ENCODE assay signal across 16 cellular contexts in genomic region chrX:16725067-16725466, GRCh38. TPM values are rescaled to one million over a fixed set of nuclear protein-coding genes. Genes with fewer than 3 reads are reported as not detected.
A peak's percentile ranks its signal among the peaks of the same experiment; 100 is the strongest.
DNase-seq lines count a peak whose midpoint lies in the region; ATAC-seq and TF ChIP-seq lines count a peak whose summit lies in the region.
"Had no signal": no experiment of that assay in that cellular context is flagged by ENCODE, and none has a peak within 500 bp of the region (broad histone marks: within the 10 kb centered on the region; RNA-seq: fewer than 3 reads in every experiment).

No MANE protein-coding gene starts in this region.

- H3K4me1 Mint-ChIP-seq in CD4-positive, alpha-beta T cell (ENCODE audit: low read depth), result peaks cover 44% of the 10 kb centered on the region
- peaks cover 49% of the 10 kb centered on the region for H3K4me1 Mint-ChIP-seq in chondrocyte (ENCODE audit: low read depth)
- H3K4me1 Mint-ChIP-seq in neural crest cell, result peaks cover 18% of the 10 kb centered on the region
- H3K4me1 Mint-ChIP-seq in stimulated activated effector memory CD8-positive, alpha-beta T cell treated with anti-CD3 and anti-CD28 coated beads, Interleukin-12 subunit alpha, Interleukin-12 subunit beta, amount 100 ng/mL, for 72 hours, result peaks cover 17% of the 10 kb centered on the region
- peaks cover 5% of the 10 kb centered on the region; the same call in 1 of the 3 replicates for H3K4me1 Mint-ChIP-seq in GM23338

- CTCF ChIA-PET in CD4-positive, alpha-beta T cell (lab: Charles Lee), result no interaction called here

- no peaks in the 10 kb centered on the region for H3K9me3 Mint-ChIP-seq in CD4-positive, alpha-beta T cell
- no peaks in the 10 kb centered on the region for H3K9me3 Mint-ChIP-seq in chondrocyte (ENCODE audit: low read depth)
- H3K9me3 Mint-ChIP-seq in neural crest cell, result no peaks in the 10 kb centered on the region
- no peaks in the 10 kb centered on the region for H3K9me3 Mint-ChIP-seq in stimulated activated effector memory CD8-positive, alpha-beta T cell treated with anti-CD3 and anti-CD28 coated beads, Interleukin-12 subunit alpha, Interleukin-12 subunit beta, amount 100 ng/mL, for 72 hours
- H3K9me3 Mint-ChIP-seq in GM23338, result peaks cover 14% of the 10 kb centered on the region; the same call in 2 of the 3 replicates

- H3K27ac ChIP-seq in CD4-positive, alpha-beta T cell (ENCODE audit: low read depth, low read length), result no peak overlapping the region
- no peak overlapping the region for H3K27ac ChIP-seq in spleen
- no peak overlapping the region for H3K27ac ChIP-seq in GM23338 (ENCODE audit: low read depth)

- peaks cover 31% of the 10 kb centered on the region for H3K36me3 Mint-ChIP-seq in CD4-positive, alpha-beta T cell (ENCODE audit: low read depth)
- no peaks in the 10 kb centered on the region for H3K36me3 Mint-ChIP-seq in chondrocyte (ENCODE audit: low read depth)
- peaks cover 20% of the 10 kb centered on the region for H3K36me3 Mint-ChIP-seq in neural crest cell (ENCODE audit: low read depth)
- H3K36me3 Mint-ChIP-seq in stimulated activated effector memory CD8-positive, alpha-beta T cell treated with anti-CD3 and anti-CD28 coated beads, Interleukin-12 subunit alpha, Interleukin-12 subunit beta, amount 100 ng/mL, for 72 hours, result peaks cover 8% of the 10 kb centered on the region
- H3K36me3 Mint-ChIP-seq in GM23338 (ENCODE audit: low read depth), result peaks cover 26% of the 10 kb centered on the region; the same call in 2 of the 3 replicates

- no peaks in the 10 kb centered on the region; the same call in 1 of the 2 replicates for H4K20me1 ChIP-seq in GM23338 (replicated peaks; ENCODE audit: insufficient read depth)

- no peak overlapping the region for H2AFZ ChIP-seq in GM23338

- no peaks in the 10 kb centered on the region for H3K9me2 ChIP-seq in GM23338 (ENCODE audit: insufficient read depth)

- no peaks in the 10 kb centered on the region for H3K27me3 ChIP-seq in CD4-positive, alpha-beta T cell (ENCODE audit: control insufficient read depth, insufficient read depth, low read length)
- no peaks in the 10 kb centered on the region for H3K27me3 ChIP-seq in spleen (replicated peaks in 1 of 7)
- H3K27me3 ChIP-seq in GM23338 (ENCODE audit: insufficient read depth), result no peaks in the 10 kb centered on the region

- H3K27me3 Mint-ChIP-seq in CD4-positive, alpha-beta T cell, result no peaks in the 10 kb centered on the region
- H3K27me3 Mint-ChIP-seq in chondrocyte (ENCODE audit: low read depth) (no peaks in the 10 kb centered on the region), neural crest cell (ENCODE audit: low read depth) (no peaks in the 10 kb centered on the region), GM23338 (ENCODE audit: insufficient read depth, low read depth, poor library complexity) (no peaks in the 10 kb centered on the region)

- H3K4me3 ChIP-seq in spleen (no peak overlapping the region), GM23338 (no peak overlapping the region)

- H3K36me3 ChIP-seq in spleen (peaks cover 0 to 9% (median 0%) of the 10 kb centered on the region in 6 donors), GM23338 (ENCODE audit: insufficient read depth) (peaks cover 5% of the 10 kb centered on the region; the same call in 1 of the 2 replicates)

- no peak for TF ChIP-seq CTCF in CD4-positive, alpha-beta T cell (IDR thresholded peaks at IDR 0.05)
- no peak for TF ChIP-seq CTCF in chondrocyte (IDR thresholded peaks at IDR 0.05)
- no peak for TF ChIP-seq CTCF in neural crest cell (conservative IDR thresholded peaks at IDR 0.05)
- TF ChIP-seq CTCF in spleen (IDR thresholded peaks at IDR 0.05 in 8 of 11, conservative IDR thresholded peaks at IDR 0.05 in 3 of 11), result no peak
- TF ChIP-seq CTCF in GM23338 (conservative IDR thresholded peaks at IDR 0.05; ENCODE audit: low read depth in 2 of 2), result no peak

- peak overlapping the region; percentile 52 for H3K4me3 Mint-ChIP-seq in CD4-positive, alpha-beta T cell
- H3K4me3 Mint-ChIP-seq in chondrocyte (ENCODE audit: unreplicated experiment) (no peak overlapping the region), neural crest cell (peak overlapping the region; percentile 23), GM23338 (no peak overlapping the region)
- no peak overlapping the region for H3K4me3 Mint-ChIP-seq in stimulated activated effector memory CD8-positive, alpha-beta T cell treated with anti-CD3 and anti-CD28 coated beads, Interleukin-12 subunit alpha, Interleukin-12 subunit beta, amount 100 ng/mL, for 72 hours

- POLR2A ChIA-PET in CD4-positive, alpha-beta T cell (lab: Charles Lee), result no interaction called here

- H3K27ac Mint-ChIP-seq in CD4-positive, alpha-beta T cell, result no peak overlapping the region
- H3K27ac Mint-ChIP-seq in chondrocyte (ENCODE audit: unreplicated experiment), result peak overlapping the region; percentile 1
- no peak overlapping the region for H3K27ac Mint-ChIP-seq in neural crest cell (ENCODE audit: unreplicated experiment)
- H3K27ac Mint-ChIP-seq in stimulated activated effector memory CD8-positive, alpha-beta T cell treated with anti-CD3 and anti-CD28 coated beads, Interleukin-12 subunit alpha, Interleukin-12 subunit beta, amount 100 ng/mL, for 72 hours, result peak overlapping the region; percentile 34
- H3K27ac Mint-ChIP-seq in GM23338, result no peak overlapping the region

- TF ChIP-seq POLR2A in spleen (IDR thresholded peaks at IDR 0.05), result no peak

- ATAC-seq in CD4-positive, alpha-beta T cell (ENCODE audit: poor library complexity), result no peak
- no peak for ATAC-seq in stimulated activated effector memory CD8-positive, alpha-beta T cell treated with anti-CD3 and anti-CD28 coated beads, Interleukin-12 subunit alpha, Interleukin-12 subunit beta, amount 100 ng/mL, for 72 hours
- ATAC-seq in GM23338, result no peak

- no peak overlapping the region for H3K4me2 ChIP-seq in GM23338

- H3K4me1 ChIP-seq in spleen, result peaks cover 7 to 32% (median 13%) of the 10 kb centered on the region in 6 donors
- no peaks in the 10 kb centered on the region for H3K4me1 ChIP-seq in GM23338 (ENCODE audit: insufficient read depth)

- H3K79me2 ChIP-seq in GM23338 (replicated peaks; ENCODE audit: insufficient read depth), result peaks cover 94% of the 10 kb centered on the region

- H3F3A ChIP-seq in GM23338 (replicated peaks; ENCODE audit: low read depth), result no peaks in the 10 kb centered on the region

- DNase-seq in CD4-positive, alpha-beta T cell, result no peak
- DNase-seq in chondrocyte (ENCODE audit: low spot score) (no peak), neural crest cell (ENCODE audit: low read depth, low spot score) (no peak), spleen (no peak), DMS53 treated with DMSO at 0.1 percent for 48 hours (lab: John Stamatoyannopoulos, UW; ENCODE audit: unreplicated experiment) (no peak), GM23338 (ENCODE audit: low spot score) (no peak)
- no peak for DNase-seq in stimulated activated effector memory CD8-positive, alpha-beta T cell treated with anti-CD3 and anti-CD28 coated beads, Interleukin-12 subunit alpha, Interleukin-12 subunit beta, amount 100 ng/mL, for 72 hours (ENCODE audit: low spot score in 2 of 2)
- DNase-seq: ACHN, C1 segment of cervical spinal cord, COR-L47, GF-D8, NCI-H1417, NCI-H187, NCI-H2107, NCI-H345, NCI-H526 had no signal

- H3K9me3 ChIP-seq in CD4-positive, alpha-beta T cell (ENCODE audit: control insufficient read depth, low read length), result no peaks in the 10 kb centered on the region
- no peaks in the 10 kb centered on the region for H3K9me3 ChIP-seq in spleen

- WGBS in spleen, 5 donors, result 86 to 92% (median 88%) methylated on average over 7 of the region's 7 CpGs

- intact Hi-C loops in CD4-positive, alpha-beta T cell (cut with DNase I, micrococcal nuclease), result no loop called here
- intact Hi-C loops in spleen (cut with DNase I; ENCODE audit: low total_unique reads), result loop anchor here (10.0 kb wide), 1 partner anchor 60 kb away; the partner anchor contains the start of gene TXLNG

TF ChIP-seq in GM23338, 12 proteins besides CTCF, POLR2A, EP300 and RAD21 (continues in another document):
- TF ChIP-seq REST (IDR thresholded peaks at IDR 0.05; ENCODE audit: unreplicated experiment) (no peak), NANOG (IDR thresholded peaks at IDR 0.05; ENCODE audit: borderline replicate concordance) (no peak), JUNB (IDR thresholded peaks at IDR 0.05; ENCODE audit: unreplicated experiment) (no peak), CREB1 (CRISPR knock-in tag; IDR thresholded peaks at IDR 0.05; ENCODE audit: low read depth) (no peak)

RNA-seq across cellular contexts. Expression of gene SYAP1, which starts 5.7 kb away (rescaled TPM):
- 10 to 100 TPM; 60.2 to 65.2 TPM for total RNA-seq in CD4-positive, alpha-beta T cell
- 52.8 to 53.4 TPM (median 53.3 TPM) in 3 replicates for total RNA-seq in chondrocyte
- 38.0 and 41.1 TPM in 2 replicates for total RNA-seq in neural crest cell
- 10 to 100 TPM; 16.7 to 23.2 (median 19.7) TPM for total RNA-seq in spleen
- polyA plus RNA-seq in spleen, result 1 to 10 TPM; 6.9 to 7.6 (median 6.9) TPM
- 18.0 and 19.3 TPM in 2 replicates for total RNA-seq in GM23338 (2014; rRNA removed; shearing (Covaris generic))
- polyA plus RNA-seq in GM23338 (2016; fragmentation: Nextera tagmentation; extraction: Ambion mirVana), result 46.7 and 48.3 TPM in 2 replicates

RNA-seq across cellular contexts. Expression of gene CTPS2, which starts 12.6 kb away (rescaled TPM):
- 1 to 10 TPM; 3.8 to 4.6 TPM for total RNA-seq in CD4-positive, alpha-beta T cell
- 25.3 to 29.7 TPM (median 26.1 TPM) in 3 replicates for total RNA-seq in chondrocyte
- total RNA-seq in neural crest cell, result 66.5 and 67.5 TPM in 2 replicates
- total RNA-seq in spleen, result 10 to 100 TPM in 4 of 7 donors, 1 to 10 TPM in 3; 5.6 to 11.7 (median 10.6) TPM
- polyA plus RNA-seq in spleen, result 1 to 10 TPM; 5.3 to 9.8 (median 6.8) TPM
- total RNA-seq in GM23338 (2014; rRNA removed; shearing (Covaris generic)), result 35.5 and 36.6 TPM in 2 replicates
- polyA plus RNA-seq in GM23338 (2016; fragmentation: Nextera tagmentation; extraction: Ambion mirVana), result 10.4 and 16.4 TPM in 2 replicates

Comparison
In these comparisons a context has a peak if more than half of its experiments do, and no peak if none do; other contexts are left out.
1. H3K27ac Mint-ChIP-seq: peak in chondrocyte (single experiment) and stimulated activated effector memory CD8-positive, alpha-beta T cell treated with anti-CD3 and anti-CD28 coated beads, Interleukin-12 subunit alpha, Interleukin-12 subunit beta, amount 100 ng/mL, for 72 hours (single experiment); none in CD4-positive, alpha-beta T cell (single experiment), neural crest cell (single experiment) and GM23338 (single experiment).
2. H3K4me3 Mint-ChIP-seq: peak in CD4-positive, alpha-beta T cell (single experiment) and neural crest cell (single experiment); none in chondrocyte (single experiment), stimulated activated effector memory CD8-positive, alpha-beta T cell treated with anti-CD3 and anti-CD28 coated beads, Interleukin-12 subunit alpha, Interleukin-12 subunit beta, amount 100 ng/mL, for 72 hours (single experiment) and GM23338 (single experiment).